In genomic region chr10:36157486-36157885, GRCh38 we compare ENCODE assay signal across 24 cellular contexts.
DNase-seq lines count a peak whose midpoint lies in the region; ATAC-seq and TF ChIP-seq lines count a peak whose summit lies in the region.
"Had no signal": no experiment of that assay in that cellular context is flagged by ENCODE, and none has a peak within 500 bp of the region (broad histone marks: within the 10 kb centered on the region; RNA-seq: fewer than 3 reads in every experiment).

No MANE protein-coding gene starts in this region.

- no peaks in the 10 kb centered on the region for H4K20me1 ChIP-seq in MM.1S (ENCODE audit: insufficient read depth, low read length)
- H4K20me1 ChIP-seq: BLaER1 had no signal

- no peak overlapping the region for H3K4me3 Mint-ChIP-seq in stimulated activated effector memory CD8-positive, alpha-beta T cell treated with anti-CD3 and anti-CD28 coated beads, Interleukin-12 subunit alpha, Interleukin-12 subunit beta, amount 100 ng/mL, for 72 hours
- H3K4me3 Mint-ChIP-seq: CD14-positive monocyte; CD4-positive, alpha-beta memory T cell; CD4-positive, CD25-positive, alpha-beta regulatory T cell; CD8-positive, alpha-beta memory T cell had no signal

- H3K9ac ChIP-seq in MM.1S (ENCODE audit: low read length): no peak overlapping the region
- H3K9ac ChIP-seq: BLaER1 had no signal

- no peak overlapping the region for H3K4me3 ChIP-seq in MM.1S (ENCODE audit: low read length)
- H3K4me3 ChIP-seq: BLaER1 had no signal

- H3K4me2 ChIP-seq in MM.1S (ENCODE audit: low read depth, low read length): peak overlapping the region; percentile 23; the same call in 1 of the 2 replicates
- H3K4me2 ChIP-seq: BLaER1 had no signal

- H2AFZ ChIP-seq in MM.1S (ENCODE audit: low read length): peak overlapping the region; percentile 12; the same call in 1 of the 2 replicates

- DNase-seq in MM.1S: peak; percentile 77
- DNase-seq in RPMI8226: peak; percentile 51
- no peak for DNase-seq in stimulated activated effector memory CD8-positive, alpha-beta T cell treated with anti-CD3 and anti-CD28 coated beads, Interleukin-12 subunit alpha, Interleukin-12 subunit beta, amount 100 ng/mL, for 72 hours (ENCODE audit: low spot score in 2 of 2)
- DNase-seq in activated gamma-delta T cell (lab: John Stamatoyannopoulos, UW): no peak
- DNase-seq: 8988T; ACHN; BE2C; C1 segment of cervical spinal cord; CD4-positive, alpha-beta memory T cell; CD4-positive, CD25-positive, alpha-beta regulatory T cell; CD8-positive, alpha-beta memory T cell; COR-L47; DMS 273 treated with DMSO at 0.1 percent for 48 hours; DMS153; DMS53; DMS79; DND-41; EL; GDM1 had no signal

- H3K9me3 ChIP-seq in MM.1S (replicated peaks; ENCODE audit: insufficient read depth, low read length): 0 out of 2 replicates have a peak, but pooled peaks cover 2% of the 10 kb centered on the region
- H3K9me3 ChIP-seq: BE2C, BLaER1 had no signal

- no peaks in the 10 kb centered on the region for H3K27me3 ChIP-seq in MM.1S (replicated peaks; ENCODE audit: insufficient read depth, low read length)
- H3K27me3 ChIP-seq: BE2C, BLaER1 had no signal

- H3K27ac ChIP-seq in MM.1S (ENCODE audit: low read length): peak overlapping the region; percentile 23; the same call in 1 of the 2 replicates
- H3K27ac ChIP-seq: BLaER1 had no signal

- H3K4me1 Mint-ChIP-seq in stimulated activated effector memory CD8-positive, alpha-beta T cell treated with anti-CD3 and anti-CD28 coated beads, Interleukin-12 subunit alpha, Interleukin-12 subunit beta, amount 100 ng/mL, for 72 hours: no peaks in the 10 kb centered on the region
- H3K4me1 Mint-ChIP-seq: CD14-positive monocyte; CD4-positive, alpha-beta memory T cell; CD4-positive, CD25-positive, alpha-beta regulatory T cell; CD8-positive, alpha-beta memory T cell had no signal

- ATAC-seq in GM18867 (IDR thresholded peaks at IDR 0.05; ENCODE audit: unreplicated experiment) (peak; percentile 43), GM21515 (IDR thresholded peaks at IDR 0.05; ENCODE audit: unreplicated experiment) (no peak), HG03521 (IDR thresholded peaks at IDR 0.05; ENCODE audit: unreplicated experiment) (no peak)
- ATAC-seq in stimulated activated effector memory CD8-positive, alpha-beta T cell treated with anti-CD3 and anti-CD28 coated beads, Interleukin-12 subunit alpha, Interleukin-12 subunit beta, amount 100 ng/mL, for 72 hours: no peak

- peaks cover 2% of the 10 kb centered on the region for H3K9me3 Mint-ChIP-seq in stimulated activated effector memory CD8-positive, alpha-beta T cell treated with anti-CD3 and anti-CD28 coated beads, Interleukin-12 subunit alpha, Interleukin-12 subunit beta, amount 100 ng/mL, for 72 hours

- no peaks in the 10 kb centered on the region for H3K79me2 ChIP-seq in MM.1S (ENCODE audit: low read length)

- H3K36me3 Mint-ChIP-seq in stimulated activated effector memory CD8-positive, alpha-beta T cell treated with anti-CD3 and anti-CD28 coated beads, Interleukin-12 subunit alpha, Interleukin-12 subunit beta, amount 100 ng/mL, for 72 hours: no peaks in the 10 kb centered on the region
- H3K36me3 Mint-ChIP-seq: CD14-positive monocyte; CD4-positive, alpha-beta memory T cell; CD4-positive, CD25-positive, alpha-beta regulatory T cell; CD8-positive, alpha-beta memory T cell had no signal

- H3K36me3 ChIP-seq in MM.1S (replicated peaks; ENCODE audit: insufficient read depth, low read length): no peaks in the 10 kb centered on the region
- H3K36me3 ChIP-seq: BE2C, BLaER1 had no signal

- no peak overlapping the region for H3K27ac Mint-ChIP-seq in stimulated activated effector memory CD8-positive, alpha-beta T cell treated with anti-CD3 and anti-CD28 coated beads, Interleukin-12 subunit alpha, Interleukin-12 subunit beta, amount 100 ng/mL, for 72 hours
- H3K27ac Mint-ChIP-seq: CD14-positive monocyte; CD4-positive, alpha-beta memory T cell; CD4-positive, CD25-positive, alpha-beta regulatory T cell; CD8-positive, alpha-beta memory T cell had no signal

- TF ChIP-seq CTCF in MM.1S (IDR thresholded peaks at IDR 0.05; ENCODE audit: low read length): no peak

- H3K9me2 ChIP-seq in MM.1S (replicated peaks; ENCODE audit: insufficient read depth, low read length): no peaks in the 10 kb centered on the region

- H3K4me1 ChIP-seq in MM.1S (ENCODE audit: low read length): peaks cover 18% of the 10 kb centered on the region
- H3K4me1 ChIP-seq: BE2C had no signal

- H3F3A ChIP-seq in MM.1S (ENCODE audit: insufficient read depth, low read length): no peaks in the 10 kb centered on the region

Comparison
In these comparisons a context has a peak if more than half of its experiments do, and no peak if none do; other contexts are left out.
1. DNase-seq: peak in MM.1S (single experiment) and RPMI8226 (single experiment); none in stimulated activated effector memory CD8-positive, alpha-beta T cell treated with anti-CD3 and anti-CD28 coated beads, Interleukin-12 subunit alpha, Interleukin-12 subunit beta, amount 100 ng/mL, for 72 hours (0 of 2) and activated gamma-delta T cell (single experiment).